Comparison of ENCODE assay signal across 1 cellular context in the genomic region with DNA sequence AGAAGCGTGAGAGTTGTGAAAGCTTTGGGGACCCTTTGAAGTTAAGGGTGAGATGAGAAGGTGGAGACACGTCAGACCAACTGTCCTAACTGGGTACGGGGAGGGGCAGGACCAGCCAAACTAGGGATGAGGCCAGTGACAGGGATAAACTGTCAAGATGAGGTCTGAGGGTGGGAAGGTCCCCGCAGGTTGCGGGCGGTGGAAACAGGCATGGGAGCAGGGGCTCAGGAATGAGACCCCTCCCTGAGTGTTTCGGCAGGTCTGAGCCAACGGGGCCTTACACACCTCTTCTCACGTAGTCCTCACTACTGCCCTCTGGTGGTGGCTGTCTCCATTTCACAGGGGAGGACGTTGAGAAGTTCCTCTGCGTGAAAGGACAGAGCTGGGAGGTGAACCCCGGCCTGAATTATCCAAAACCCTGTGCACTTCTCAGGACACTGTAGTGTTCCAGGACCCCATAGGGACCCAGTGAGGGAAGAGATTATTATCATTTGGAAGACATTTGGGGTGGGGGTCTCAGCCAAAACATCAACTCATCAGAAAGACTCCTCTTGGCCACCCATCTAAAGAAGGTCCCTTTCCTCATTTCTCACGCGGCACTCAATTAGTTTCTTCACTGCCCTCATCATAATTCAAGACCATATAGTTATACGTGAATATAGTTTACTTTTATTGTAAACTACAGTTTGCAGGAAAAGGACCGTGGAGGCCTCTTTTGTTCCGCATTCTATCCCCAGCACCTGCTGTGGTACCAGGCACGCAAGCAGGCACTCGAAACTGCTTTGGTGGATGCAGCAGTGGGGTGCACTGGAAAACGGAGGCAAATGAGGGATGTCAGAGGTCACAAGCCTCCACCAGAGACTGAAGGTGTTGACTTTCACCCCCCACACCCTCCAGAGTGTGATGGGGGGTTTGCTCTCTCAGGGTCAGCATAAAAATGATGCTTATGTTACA.
A peak's percentile ranks its signal among the peaks of the same experiment; 100 is the strongest.
TF ChIP-seq lines count a peak whose summit lies in the region.

No MANE protein-coding gene starts in this region.

TF ChIP-seq in GM12878, 131 proteins besides CTCF, POLR2A, EP300 and RAD21 (continues in another document):
- TF ChIP-seq, protein P1, sequence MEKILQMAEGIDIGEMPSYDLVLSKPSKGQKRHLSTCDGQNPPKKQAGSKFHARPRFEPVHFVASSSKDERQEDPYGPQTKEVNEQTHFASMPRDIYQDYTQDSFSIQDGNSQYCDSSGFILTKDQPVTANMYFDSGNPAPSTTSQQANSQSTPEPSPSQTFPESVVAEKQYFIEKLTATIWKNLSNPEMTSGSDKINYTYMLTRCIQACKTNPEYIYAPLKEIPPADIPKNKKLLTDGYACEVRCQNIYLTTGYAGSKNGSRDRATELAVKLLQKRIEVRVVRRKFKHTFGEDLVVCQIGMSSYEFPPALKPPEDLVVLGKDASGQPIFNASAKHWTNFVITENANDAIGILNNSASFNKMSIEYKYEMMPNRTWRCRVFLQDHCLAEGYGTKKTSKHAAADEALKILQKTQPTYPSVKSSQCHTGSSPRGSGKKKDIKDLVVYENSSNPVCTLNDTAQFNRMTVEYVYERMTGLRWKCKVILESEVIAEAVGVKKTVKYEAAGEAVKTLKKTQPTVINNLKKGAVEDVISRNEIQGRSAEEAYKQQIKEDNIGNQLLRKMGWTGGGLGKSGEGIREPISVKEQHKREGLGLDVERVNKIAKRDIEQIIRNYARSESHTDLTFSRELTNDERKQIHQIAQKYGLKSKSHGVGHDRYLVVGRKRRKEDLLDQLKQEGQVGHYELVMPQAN (conservative IDR thresholded peaks at IDR 0.05), result no peak
- TF ChIP-seq, protein P2, sequence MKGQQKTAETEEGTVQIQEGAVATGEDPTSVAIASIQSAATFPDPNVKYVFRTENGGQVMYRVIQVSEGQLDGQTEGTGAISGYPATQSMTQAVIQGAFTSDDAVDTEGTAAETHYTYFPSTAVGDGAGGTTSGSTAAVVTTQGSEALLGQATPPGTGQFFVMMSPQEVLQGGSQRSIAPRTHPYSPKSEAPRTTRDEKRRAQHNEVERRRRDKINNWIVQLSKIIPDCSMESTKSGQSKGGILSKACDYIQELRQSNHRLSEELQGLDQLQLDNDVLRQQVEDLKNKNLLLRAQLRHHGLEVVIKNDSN (IDR thresholded peaks at IDR 0.05; ENCODE audit: borderline replicate concordance, extremely low read length, insufficient read depth, low read depth, low read length), result no peak
- TF ChIP-seq MTA3 (IDR thresholded peaks at IDR 0.05; ENCODE audit: borderline replicate concordance, low read length) (0 out of 2 replicates have a peak, but pooled peaks have one; percentile 10), EZH2 (IDR thresholded peaks at IDR 0.05; ENCODE audit: borderline replicate concordance, control insufficient read depth, low read depth, low read length) (no peak), CEBPB (IDR thresholded peaks at IDR 0.05; ENCODE audit: borderline replicate concordance in 1 of 2, low read depth in 2 of 2, low read length in 2 of 2) (no peak), DPF2 (IDR thresholded peaks at IDR 0.05) (no peak), SP1 (IDR thresholded peaks at IDR 0.05; ENCODE audit: low read depth, low read length) (no peak), BCL11A (IDR thresholded peaks at IDR 0.05; ENCODE audit: low read depth, low read length) (no peak), SMC3 (IDR thresholded peaks at IDR 0.05; ENCODE audit: borderline replicate concordance, low read length) (peak; percentile 71; the same call in 1 of the 2 replicates), PAX5 (IDR thresholded peaks at IDR 0.05; ENCODE audit: borderline replicate concordance, low read depth, low read length) (no peak), ATF7 (IDR thresholded peaks at IDR 0.05; ENCODE audit: low read depth) (no peak), SUZ12 (IDR thresholded peaks at IDR 0.05; ENCODE audit: unreplicated experiment) (no peak), HDAC2 (IDR thresholded peaks at IDR 0.05) (no peak), RB1 (IDR thresholded peaks at IDR 0.05; ENCODE audit: borderline replicate concordance) (no peak; the same call in 1 of the 2 replicates), MXI1 (IDR thresholded peaks at IDR 0.05; ENCODE audit: low read depth, low read length) (no peak), MYB (IDR thresholded peaks at IDR 0.05; ENCODE audit: borderline replicate concordance, low read depth, low read length) (no peak), RFX5 (IDR thresholded peaks at IDR 0.05; ENCODE audit: low read depth, low read length) (no peak), EED (IDR thresholded peaks at IDR 0.05; ENCODE audit: low read depth) (0 out of 2 replicates have a peak, but pooled peaks have one; percentile 16), RBBP5 (conservative IDR thresholded peaks at IDR 0.05) (no peak), SRF (IDR thresholded peaks at IDR 0.05; ENCODE audit: low read depth in 2 of 2, low read length in 2 of 2) (no peak), CHD4 (IDR thresholded peaks at IDR 0.05) (no peak), HCFC1 (IDR thresholded peaks at IDR 0.05; ENCODE audit: low read length) (no peak; the same call in 1 of the 2 replicates), HDGF (IDR thresholded peaks at IDR 0.05) (no peak), IKZF2 (IDR thresholded peaks at IDR 0.05) (no peak), NFYA (IDR thresholded peaks at IDR 0.05; ENCODE audit: borderline replicate concordance, low read depth, low read length) (no peak), ZNF24 (IDR thresholded peaks at IDR 0.05) (no peak), NBN (IDR thresholded peaks at IDR 0.05) (no peak), FOS (IDR thresholded peaks at IDR 0.05; ENCODE audit: borderline replicate concordance, extremely low read depth, insufficient read length) (no peak), EGR1 (IDR thresholded peaks at IDR 0.05; ENCODE audit: borderline replicate concordance in 1 of 2, low read depth in 2 of 2, low read length in 2 of 2) (no peak)
- TF ChIP-seq, protein P3, sequence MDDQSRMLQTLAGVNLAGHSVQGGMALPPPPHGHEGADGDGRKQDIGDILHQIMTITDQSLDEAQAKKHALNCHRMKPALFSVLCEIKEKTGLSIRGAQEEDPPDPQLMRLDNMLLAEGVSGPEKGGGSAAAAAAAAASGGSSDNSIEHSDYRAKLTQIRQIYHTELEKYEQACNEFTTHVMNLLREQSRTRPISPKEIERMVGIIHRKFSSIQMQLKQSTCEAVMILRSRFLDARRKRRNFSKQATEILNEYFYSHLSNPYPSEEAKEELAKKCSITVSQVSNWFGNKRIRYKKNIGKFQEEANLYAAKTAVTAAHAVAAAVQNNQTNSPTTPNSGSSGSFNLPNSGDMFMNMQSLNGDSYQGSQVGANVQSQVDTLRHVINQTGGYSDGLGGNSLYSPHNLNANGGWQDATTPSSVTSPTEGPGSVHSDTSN (IDR thresholded peaks at IDR 0.05; ENCODE audit: insufficient replicate concordance, low read depth, low read length), result no peak
- TF ChIP-seq, protein P4, sequence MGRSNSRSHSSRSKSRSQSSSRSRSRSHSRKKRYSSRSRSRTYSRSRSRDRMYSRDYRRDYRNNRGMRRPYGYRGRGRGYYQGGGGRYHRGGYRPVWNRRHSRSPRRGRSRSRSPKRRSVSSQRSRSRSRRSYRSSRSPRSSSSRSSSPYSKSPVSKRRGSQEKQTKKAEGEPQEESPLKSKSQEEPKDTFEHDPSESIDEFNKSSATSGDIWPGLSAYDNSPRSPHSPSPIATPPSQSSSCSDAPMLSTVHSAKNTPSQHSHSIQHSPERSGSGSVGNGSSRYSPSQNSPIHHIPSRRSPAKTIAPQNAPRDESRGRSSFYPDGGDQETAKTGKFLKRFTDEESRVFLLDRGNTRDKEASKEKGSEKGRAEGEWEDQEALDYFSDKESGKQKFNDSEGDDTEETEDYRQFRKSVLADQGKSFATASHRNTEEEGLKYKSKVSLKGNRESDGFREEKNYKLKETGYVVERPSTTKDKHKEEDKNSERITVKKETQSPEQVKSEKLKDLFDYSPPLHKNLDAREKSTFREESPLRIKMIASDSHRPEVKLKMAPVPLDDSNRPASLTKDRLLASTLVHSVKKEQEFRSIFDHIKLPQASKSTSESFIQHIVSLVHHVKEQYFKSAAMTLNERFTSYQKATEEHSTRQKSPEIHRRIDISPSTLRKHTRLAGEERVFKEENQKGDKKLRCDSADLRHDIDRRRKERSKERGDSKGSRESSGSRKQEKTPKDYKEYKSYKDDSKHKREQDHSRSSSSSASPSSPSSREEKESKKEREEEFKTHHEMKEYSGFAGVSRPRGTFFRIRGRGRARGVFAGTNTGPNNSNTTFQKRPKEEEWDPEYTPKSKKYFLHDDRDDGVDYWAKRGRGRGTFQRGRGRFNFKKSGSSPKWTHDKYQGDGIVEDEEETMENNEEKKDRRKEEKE (IDR thresholded peaks at IDR 0.05), result no peak
- TF ChIP-seq, protein P5, sequence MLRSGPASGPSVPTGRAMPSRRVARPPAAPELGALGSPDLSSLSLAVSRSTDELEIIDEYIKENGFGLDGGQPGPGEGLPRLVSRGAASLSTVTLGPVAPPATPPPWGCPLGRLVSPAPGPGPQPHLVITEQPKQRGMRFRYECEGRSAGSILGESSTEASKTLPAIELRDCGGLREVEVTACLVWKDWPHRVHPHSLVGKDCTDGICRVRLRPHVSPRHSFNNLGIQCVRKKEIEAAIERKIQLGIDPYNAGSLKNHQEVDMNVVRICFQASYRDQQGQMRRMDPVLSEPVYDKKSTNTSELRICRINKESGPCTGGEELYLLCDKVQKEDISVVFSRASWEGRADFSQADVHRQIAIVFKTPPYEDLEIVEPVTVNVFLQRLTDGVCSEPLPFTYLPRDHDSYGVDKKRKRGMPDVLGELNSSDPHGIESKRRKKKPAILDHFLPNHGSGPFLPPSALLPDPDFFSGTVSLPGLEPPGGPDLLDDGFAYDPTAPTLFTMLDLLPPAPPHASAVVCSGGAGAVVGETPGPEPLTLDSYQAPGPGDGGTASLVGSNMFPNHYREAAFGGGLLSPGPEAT (IDR thresholded peaks at IDR 0.05; ENCODE audit: low read depth), result no peak
- TF ChIP-seq, protein P6, sequence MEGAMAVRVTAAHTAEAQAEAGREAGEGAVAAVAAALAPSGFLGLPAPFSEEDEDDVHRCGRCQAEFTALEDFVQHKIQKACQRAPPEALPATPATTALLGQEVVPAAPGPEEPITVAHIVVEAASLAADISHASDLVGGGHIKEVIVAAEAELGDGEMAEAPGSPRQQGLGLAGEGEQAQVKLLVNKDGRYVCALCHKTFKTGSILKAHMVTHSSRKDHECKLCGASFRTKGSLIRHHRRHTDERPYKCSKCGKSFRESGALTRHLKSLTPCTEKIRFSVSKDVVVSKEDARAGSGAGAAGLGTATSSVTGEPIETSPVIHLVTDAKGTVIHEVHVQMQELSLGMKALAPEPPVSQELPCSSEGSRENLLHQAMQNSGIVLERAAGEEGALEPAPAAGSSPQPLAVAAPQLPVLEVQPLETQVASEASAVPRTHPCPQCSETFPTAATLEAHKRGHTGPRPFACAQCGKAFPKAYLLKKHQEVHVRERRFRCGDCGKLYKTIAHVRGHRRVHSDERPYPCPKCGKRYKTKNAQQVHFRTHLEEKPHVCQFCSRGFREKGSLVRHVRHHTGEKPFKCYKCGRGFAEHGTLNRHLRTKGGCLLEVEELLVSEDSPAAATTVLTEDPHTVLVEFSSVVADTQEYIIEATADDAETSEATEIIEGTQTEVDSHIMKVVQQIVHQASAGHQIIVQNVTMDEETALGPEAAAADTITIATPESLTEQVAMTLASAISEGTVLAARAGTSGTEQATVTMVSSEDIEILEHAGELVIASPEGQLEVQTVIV (IDR thresholded peaks at IDR 0.05; ENCODE audit: borderline replicate concordance, partially characterized antibody), result no peak
- TF ChIP-seq, protein P7, sequence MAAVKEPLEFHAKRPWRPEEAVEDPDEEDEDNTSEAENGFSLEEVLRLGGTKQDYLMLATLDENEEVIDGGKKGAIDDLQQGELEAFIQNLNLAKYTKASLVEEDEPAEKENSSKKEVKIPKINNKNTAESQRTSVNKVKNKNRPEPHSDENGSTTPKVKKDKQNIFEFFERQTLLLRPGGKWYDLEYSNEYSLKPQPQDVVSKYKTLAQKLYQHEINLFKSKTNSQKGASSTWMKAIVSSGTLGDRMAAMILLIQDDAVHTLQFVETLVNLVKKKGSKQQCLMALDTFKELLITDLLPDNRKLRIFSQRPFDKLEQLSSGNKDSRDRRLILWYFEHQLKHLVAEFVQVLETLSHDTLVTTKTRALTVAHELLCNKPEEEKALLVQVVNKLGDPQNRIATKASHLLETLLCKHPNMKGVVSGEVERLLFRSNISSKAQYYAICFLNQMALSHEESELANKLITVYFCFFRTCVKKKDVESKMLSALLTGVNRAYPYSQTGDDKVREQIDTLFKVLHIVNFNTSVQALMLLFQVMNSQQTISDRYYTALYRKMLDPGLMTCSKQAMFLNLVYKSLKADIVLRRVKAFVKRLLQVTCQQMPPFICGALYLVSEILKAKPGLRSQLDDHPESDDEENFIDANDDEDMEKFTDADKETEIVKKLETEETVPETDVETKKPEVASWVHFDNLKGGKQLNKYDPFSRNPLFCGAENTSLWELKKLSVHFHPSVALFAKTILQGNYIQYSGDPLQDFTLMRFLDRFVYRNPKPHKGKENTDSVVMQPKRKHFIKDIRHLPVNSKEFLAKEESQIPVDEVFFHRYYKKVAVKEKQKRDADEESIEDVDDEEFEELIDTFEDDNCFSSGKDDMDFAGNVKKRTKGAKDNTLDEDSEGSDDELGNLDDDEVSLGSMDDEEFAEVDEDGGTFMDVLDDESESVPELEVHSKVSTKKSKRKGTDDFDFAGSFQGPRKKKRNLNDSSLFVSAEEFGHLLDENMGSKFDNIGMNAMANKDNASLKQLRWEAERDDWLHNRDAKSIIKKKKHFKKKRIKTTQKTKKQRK (IDR thresholded peaks at IDR 0.05; ENCODE audit: low read depth, low read length), result no peak
- TF ChIP-seq, protein P8, sequence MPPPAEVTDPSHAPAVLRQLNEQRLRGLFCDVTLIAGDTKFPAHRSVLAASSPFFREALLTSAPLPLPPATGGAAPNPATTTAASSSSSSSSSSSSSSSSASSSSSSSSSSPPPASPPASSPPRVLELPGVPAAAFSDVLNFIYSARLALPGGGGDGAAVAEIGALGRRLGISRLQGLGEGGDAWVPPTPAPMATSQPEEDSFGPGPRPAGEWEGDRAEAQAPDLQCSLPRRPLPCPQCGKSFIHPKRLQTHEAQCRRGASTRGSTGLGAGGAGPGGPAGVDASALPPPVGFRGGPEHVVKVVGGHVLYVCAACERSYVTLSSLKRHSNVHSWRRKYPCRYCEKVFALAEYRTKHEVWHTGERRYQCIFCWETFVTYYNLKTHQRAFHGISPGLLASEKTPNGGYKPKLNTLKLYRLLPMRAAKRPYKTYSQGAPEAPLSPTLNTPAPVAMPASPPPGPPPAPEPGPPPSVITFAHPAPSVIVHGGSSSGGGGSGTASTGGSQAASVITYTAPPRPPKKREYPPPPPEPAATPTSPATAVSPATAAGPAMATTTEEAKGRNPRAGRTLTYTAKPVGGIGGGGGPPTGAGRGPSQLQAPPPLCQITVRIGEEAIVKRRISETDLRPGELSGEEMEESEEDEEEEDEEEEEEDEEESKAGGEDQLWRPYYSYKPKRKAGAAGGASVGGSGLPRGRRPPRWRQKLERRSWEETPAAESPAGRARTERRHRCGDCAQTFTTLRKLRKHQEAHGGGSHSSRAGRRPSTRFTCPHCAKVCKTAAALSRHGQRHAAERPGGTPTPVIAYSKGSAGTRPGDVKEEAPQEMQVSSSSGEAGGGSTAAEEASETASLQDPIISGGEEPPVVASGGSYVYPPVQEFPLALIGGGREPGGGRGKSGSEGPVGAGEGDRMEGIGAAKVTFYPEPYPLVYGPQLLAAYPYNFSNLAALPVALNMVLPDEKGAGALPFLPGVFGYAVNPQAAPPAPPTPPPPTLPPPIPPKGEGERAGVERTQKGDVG (CRISPR knock-in tag; IDR thresholded peaks at IDR 0.05), result no peak
- TF ChIP-seq, protein P9, sequence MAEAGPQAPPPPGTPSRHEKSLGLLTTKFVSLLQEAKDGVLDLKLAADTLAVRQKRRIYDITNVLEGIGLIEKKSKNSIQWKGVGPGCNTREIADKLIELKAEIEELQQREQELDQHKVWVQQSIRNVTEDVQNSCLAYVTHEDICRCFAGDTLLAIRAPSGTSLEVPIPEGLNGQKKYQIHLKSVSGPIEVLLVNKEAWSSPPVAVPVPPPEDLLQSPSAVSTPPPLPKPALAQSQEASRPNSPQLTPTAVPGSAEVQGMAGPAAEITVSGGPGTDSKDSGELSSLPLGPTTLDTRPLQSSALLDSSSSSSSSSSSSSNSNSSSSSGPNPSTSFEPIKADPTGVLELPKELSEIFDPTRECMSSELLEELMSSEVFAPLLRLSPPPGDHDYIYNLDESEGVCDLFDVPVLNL (IDR thresholded peaks at IDR 0.05; ENCODE audit: low read depth, low read length), result no peak
